ENCODE assay signal across 8 cellular contexts in the genomic region with DNA sequence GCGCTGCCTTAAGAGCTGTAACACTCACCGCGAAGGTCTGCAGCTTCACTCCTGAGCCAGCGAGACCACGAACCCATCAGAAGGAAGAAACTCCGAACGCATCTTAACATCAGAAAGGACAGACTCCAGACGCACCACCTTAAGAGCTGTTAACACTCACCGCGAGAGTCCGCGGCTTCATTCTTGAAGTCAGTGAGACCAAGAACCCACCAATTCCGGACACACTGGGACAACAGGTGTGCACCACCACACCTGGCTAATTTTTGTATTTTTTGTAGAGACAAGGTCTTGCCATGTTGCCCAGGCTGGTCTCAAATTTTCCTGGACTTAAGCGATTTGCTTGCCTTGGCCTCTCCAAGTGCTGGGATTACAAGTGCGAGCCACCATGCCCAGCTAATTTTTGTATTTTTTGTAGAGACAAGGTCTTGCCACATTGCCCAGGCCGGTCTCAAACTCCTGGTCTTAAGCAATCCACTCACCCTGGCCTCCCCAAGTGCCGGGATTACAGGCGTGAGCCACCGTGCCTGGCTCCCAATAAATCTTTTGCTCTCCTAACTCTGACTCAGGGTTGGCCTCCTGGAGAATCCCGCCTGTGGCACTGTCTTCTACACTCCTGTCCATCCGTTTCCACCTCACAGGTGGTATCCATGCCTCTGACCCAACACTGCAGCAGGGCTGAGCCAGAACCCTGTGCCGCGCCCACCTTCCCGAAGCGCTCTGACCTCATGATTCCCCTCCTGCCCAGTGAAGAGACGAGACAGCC. TPM values are rescaled to one million over a fixed set of nuclear protein-coding genes. Genes with fewer than 3 reads are reported as not detected.
A peak's percentile ranks its signal among the peaks of the same experiment; 100 is the strongest.
DNase-seq lines count a peak whose midpoint lies in the region; ATAC-seq and TF ChIP-seq lines count a peak whose summit lies in the region.
"Not testable (repeated sequence)": the region's sequence is repeated elsewhere in the genome, so short reads cannot be mapped to it uniquely, and the experiment has no call there.

No MANE protein-coding gene starts in this region.

- CTCF ChIA-PET in HEK293 (lab: Yijun Ruan, JAX): interaction anchor here (0.7 to 23.4 kb wide), 69 partner anchors 8 to 1665 kb away, joined by 3 to 567 read pairs (median 6); partner anchors contain the start of genes EPHX1, LBR, LEFTY1 and PYCR2

- ATAC-seq in effector memory CD8-positive, alpha-beta T cell (replicated peaks): not testable (repeated sequence)

- H4K20me1 ChIP-seq in BLaER1 treated with 17β-estradiol and CSF1 and Interleukin-3, amounts not matched to agents 10 nM and 100 nM: not testable (repeated sequence)

- peaks cover 0 to 14% (median 0%) of the 10 kb centered on the region in 11 experiments; a peak in 1 of 22 replicates for H3K9me3 ChIP-seq in BLaER1 treated with 17β-estradiol and CSF1 and Interleukin-3, amounts not matched to agents 10 nM and 100 nM (replicated peaks in 1 of 11)
- not testable (repeated sequence) for H3K9me3 ChIP-seq in HEK293 (ENCODE audit: control insufficient read depth, insufficient read depth, low read depth, low read length)

- H3K4me1 Mint-ChIP-seq in activated CD4-positive, alpha-beta T cell treated with anti-CD3 and anti-CD28 coated beads, Interleukin-2, amount 10 ng/mL, durations not matched to agents 24 days and 14 days: peaks cover 44% of the 10 kb centered on the region
- peaks cover 51% of the 10 kb centered on the region for H3K4me1 Mint-ChIP-seq in activated naive CD8-positive, alpha-beta T cell (ENCODE audit: low read depth)
- H3K4me1 Mint-ChIP-seq in effector memory CD8-positive, alpha-beta T cell (ENCODE audit: low read depth in 2 of 2): peaks cover 28 to 38% of the 10 kb centered on the region in 2 donors
- not testable (repeated sequence) for H3K4me1 Mint-ChIP-seq in type B pancreatic cell (ENCODE audit: unreplicated experiment)

- not testable (repeated sequence) for H3K27me3 ChIP-seq in BLaER1 treated with 17β-estradiol and CSF1 and Interleukin-3, amounts not matched to agents 10 nM and 100 nM; rectal smooth muscle tissue (ENCODE audit: control insufficient read depth, insufficient read depth, low read length)

- not testable (repeated sequence) for H3K27me3 Mint-ChIP-seq in activated CD4-positive, alpha-beta T cell treated with anti-CD3 and anti-CD28 coated beads, Interleukin-2, amount 10 ng/mL, durations not matched to agents 24 days and 14 days; activated naive CD8-positive, alpha-beta T cell; effector memory CD8-positive, alpha-beta T cell; type B pancreatic cell

- not testable (repeated sequence) for H3K36me3 Mint-ChIP-seq in activated CD4-positive, alpha-beta T cell treated with anti-CD3 and anti-CD28 coated beads, Interleukin-2, amount 10 ng/mL, durations not matched to agents 24 days and 14 days (ENCODE audit: low read depth); activated naive CD8-positive, alpha-beta T cell; effector memory CD8-positive, alpha-beta T cell (ENCODE audit: insufficient read depth); type B pancreatic cell

- peak overlapping the region; percentile 17 for H3K27ac Mint-ChIP-seq in activated CD4-positive, alpha-beta T cell treated with anti-CD3 and anti-CD28 coated beads, Interleukin-2, amount 10 ng/mL, durations not matched to agents 24 days and 14 days
- peak overlapping the region; percentile 67 for H3K27ac Mint-ChIP-seq in activated naive CD8-positive, alpha-beta T cell
- peak overlapping the region; percentile 46 to 70 for H3K27ac Mint-ChIP-seq in effector memory CD8-positive, alpha-beta T cell
- peak overlapping the region; percentile 34 for H3K27ac Mint-ChIP-seq in type B pancreatic cell

- peak; percentile 62 for DNase-seq in activated CD4-positive, alpha-beta T cell treated with anti-CD3 and anti-CD28 coated beads, Interleukin-2, amount 10 ng/mL, durations not matched to agents 24 days and 14 days
- DNase-seq in effector memory CD8-positive, alpha-beta T cell; type B pancreatic cell (ENCODE audit: extremely low spot score, unreplicated experiment): not testable (repeated sequence)
- peak; percentile 85 for DNase-seq in mesenteric fat pad (ENCODE audit: low spot score)

- not testable (repeated sequence) for TF ChIP-seq CTCF in HEK293 (tag by site-specific recombination; IDR thresholded peaks at IDR 0.05); type B pancreatic cell (conservative IDR thresholded peaks at IDR 0.05)

- intact Hi-C loops in activated CD4-positive, alpha-beta T cell treated with anti-CD3 and anti-CD28 coated beads, Interleukin-2, amount 10 ng/mL, durations not matched to agents 24 days and 14 days (cut with micrococcal nuclease): loop anchor here (2.0 kb wide), 2 partner anchors 179 to 303 kb away; partner anchors contain the start of genes ENAH and SRP9

- not testable (repeated sequence) for H3K4me3 ChIP-seq in BLaER1 treated with 17β-estradiol and CSF1 and Interleukin-3, amounts not matched to agents 10 nM and 100 nM; HEK293 (ENCODE audit: low read depth, low read length); rectal smooth muscle tissue (ENCODE audit: low read length)

- H3K36me3 ChIP-seq in BLaER1 treated with 17β-estradiol and CSF1 and Interleukin-3, amounts not matched to agents 10 nM and 100 nM; HEK293 (ENCODE audit: control insufficient read depth in 2 of 2, insufficient read depth in 1 of 2, low read length in 2 of 2); rectal smooth muscle tissue (ENCODE audit: control insufficient read depth, insufficient read depth, low read length): not testable (repeated sequence)

- H3K27ac ChIP-seq in BLaER1 treated with 17β-estradiol and CSF1 and Interleukin-3, amounts not matched to agents 10 nM and 100 nM: peak overlapping the region in 4 of 11 experiments; percentile 2 to 9 (median 5); a peak in 2 of 22 replicates
- H3K27ac ChIP-seq in HEK293 (ENCODE audit: extremely low read depth, low read depth, low read length): not testable (repeated sequence)
- peak overlapping the region; percentile 68 for H3K27ac ChIP-seq in rectal smooth muscle tissue (ENCODE audit: low read depth, low read length)

- H3K4me2 ChIP-seq in BLaER1 treated with 17β-estradiol and CSF1 and Interleukin-3, amounts not matched to agents 10 nM and 100 nM: peak overlapping the region in 6 of 11 experiments; percentile 7 to 42 (median 17); a peak in 4 of 22 replicates

- peak overlapping the region in 4 of 11 experiments; percentile 7 to 31 (median 22); a peak in 2 of 22 replicates for H3K9ac ChIP-seq in BLaER1 treated with 17β-estradiol and CSF1 and Interleukin-3, amounts not matched to agents 10 nM and 100 nM
- not testable (repeated sequence) for H3K9ac ChIP-seq in rectal smooth muscle tissue (ENCODE audit: low read length)

- not testable (repeated sequence) for H3K4me3 Mint-ChIP-seq in activated CD4-positive, alpha-beta T cell treated with anti-CD3 and anti-CD28 coated beads, Interleukin-2, amount 10 ng/mL, durations not matched to agents 24 days and 14 days; type B pancreatic cell
- H3K4me3 Mint-ChIP-seq in activated naive CD8-positive, alpha-beta T cell: peak overlapping the region; percentile 68
- peak overlapping the region; percentile 49 to 54 for H3K4me3 Mint-ChIP-seq in effector memory CD8-positive, alpha-beta T cell

- peaks cover 17 to 82% (median 63%) of the 10 kb centered on the region in 10 experiments for H3K4me1 ChIP-seq in BLaER1 treated with 17β-estradiol and CSF1 and Interleukin-3, amounts not matched to agents 10 nM and 100 nM
- not testable (repeated sequence) for H3K4me1 ChIP-seq in HEK293 (ENCODE audit: control insufficient read depth, insufficient read depth, low read length)
- peaks cover 13% of the 10 kb centered on the region for H3K4me1 ChIP-seq in rectal smooth muscle tissue (ENCODE audit: control insufficient read depth, insufficient read depth, low read length)

- H3K9me3 Mint-ChIP-seq in activated CD4-positive, alpha-beta T cell treated with anti-CD3 and anti-CD28 coated beads, Interleukin-2, amount 10 ng/mL, durations not matched to agents 24 days and 14 days; activated naive CD8-positive, alpha-beta T cell (ENCODE audit: low read depth); effector memory CD8-positive, alpha-beta T cell; type B pancreatic cell: not testable (repeated sequence)

- POLR2A ChIA-PET in HEK293 (lab: Yijun Ruan, JAX): interaction anchor here (0.8 to 1.3 kb wide), 5 partner anchors 8 to 526 kb away, joined by 3 to 4 read pairs (median 4); partner anchors contain the start of gene SDE2

TF ChIP-seq in HEK293, 187 proteins besides CTCF, POLR2A, EP300 and RAD21:
- TF ChIP-seq SCRT2 (tag by site-specific recombination; IDR thresholded peaks at IDR 0.05): peak; percentile 58
TF ChIP-seq in HEK293: peak in this region for 1; not testable (repeated sequence) for 186.

RNA-seq across cellular contexts. Expression of gene LBR, which starts 46.0 kb away (rescaled TPM):
- 189 and 195 TPM in 2 replicates for total RNA-seq in activated CD4-positive, alpha-beta T cell treated with anti-CD3 and anti-CD28 coated beads, Interleukin-2, amount 10 ng/mL, durations not matched to agents 24 days and 14 days
- total RNA-seq in mesenteric fat pad (55.3 TPM), type B pancreatic cell (ENCODE audit: low replicate concordance) (59.9 and 94.6 TPM in 2 replicates)

Comparison
In these comparisons a context has a peak if more than half of its experiments do, and no peak if none do; other contexts are left out.
1. H3K27ac Mint-ChIP-seq: peak in every context shown above with its lines; median percentile 67 in activated naive CD8-positive, alpha-beta T cell; 58 in effector memory CD8-positive, alpha-beta T cell; 34 in type B pancreatic cell; 17 in activated CD4-positive, alpha-beta T cell treated with anti-CD3 and anti-CD28 coated beads, Interleukin-2, amount 10 ng/mL, durations not matched to agents 24 days and 14 days.